Comparison of ENCODE assay signal across 9 cellular contexts in genomic region chr7:24778543-24779282, GRCh38. TPM values are rescaled to one million over a fixed set of nuclear protein-coding genes. Genes with fewer than 3 reads are reported as not detected.
DNase-seq lines count a peak whose midpoint lies in the region; ATAC-seq, FAIRE-seq and TF ChIP-seq lines count a peak whose summit lies in the region.
"Had no signal": no experiment of that assay in that cellular context is flagged by ENCODE, and none has a peak within 500 bp of the region (broad histone marks: within the 10 kb centered on the region; RNA-seq: fewer than 3 reads in every experiment).

No MANE protein-coding gene starts in this region.

- no peak overlapping the region for H3K9ac ChIP-seq in PC-3 (ENCODE audit: low read length)

- H3K79me2 ChIP-seq in PC-3 (ENCODE audit: low read length): no peaks in the 10 kb centered on the region

- H3F3A ChIP-seq in PC-3 (ENCODE audit: low read length, unreplicated experiment): no peaks in the 10 kb centered on the region

- intact Hi-C loops in heart left ventricle (cut with DNase I): no loop called here
- intact Hi-C loops in PC-3 (cut with micrococcal nuclease): no loop called here
- intact Hi-C loops in CD8-positive, alpha-beta T cell (cut with DNase I, micrococcal nuclease): no loop called here

- H2AFZ ChIP-seq in PC-3 (ENCODE audit: low read length): no peak overlapping the region

- H3K4me3 Mint-ChIP-seq in CD8-positive, alpha-beta T cell: no peak overlapping the region

- no peak overlapping the region for H3K4me3 ChIP-seq in heart left ventricle
- H3K4me3 ChIP-seq in PC-3 (ENCODE audit: low read length): no peak overlapping the region
- no peak overlapping the region for H3K4me3 ChIP-seq in CD8-positive, alpha-beta T cell (ENCODE audit: low read depth, low read length)
- H3K4me3 ChIP-seq: body of pancreas had no signal

- no peaks in the 10 kb centered on the region for H3K36me3 Mint-ChIP-seq in CD8-positive, alpha-beta T cell

- no peaks in the 10 kb centered on the region for H3K27me3 Mint-ChIP-seq in CD8-positive, alpha-beta T cell (ENCODE audit: low read depth)

- H3K27ac ChIP-seq in heart left ventricle (peak overlapping the region in 3 of 12 donors; percentile 14 to 76 (median 44)), PC-3 (ENCODE audit: low read length) (no peak overlapping the region)
- H3K27ac ChIP-seq in CD8-positive, alpha-beta T cell (ENCODE audit: low read depth, low read length): no peak overlapping the region

- no peak overlapping the region for H3K27ac Mint-ChIP-seq in CD8-positive, alpha-beta T cell

- BruUV-seq in PC-3 (replicated peaks; lab: Mats Ljungman, UMichigan): no TSS peak

- TF ChIP-seq CTCF in heart left ventricle (IDR thresholded peaks at IDR 0.05) (no peak), PC-3 (conservative IDR thresholded peaks at IDR 0.05; ENCODE audit: low read depth, low read length) (no peak)
- TF ChIP-seq CTCF in CD8-positive, alpha-beta T cell (IDR thresholded peaks at IDR 0.05): no peak

- no peak overlapping the region for H3K4me2 ChIP-seq in PC-3 (ENCODE audit: low read length)

- DNase-seq in GF-D8 (lab: John Stamatoyannopoulos, UW) (peak; percentile 11), H4 (ENCODE audit: low spot score) (peak; percentile 43), RCC 7860 (ENCODE audit: low spot score) (peak; percentile 56), heart left ventricle (peak in 4 of 5 donors; percentile 30 to 70 (median 48)), PC-3 (no peak), NCI-H345 (lab: John Stamatoyannopoulos, UW) (no peak)
- no peak for DNase-seq in CD8-positive, alpha-beta T cell

- peaks cover 0 to 7% (median 0%) of the 10 kb centered on the region in 12 donors for H3K9me3 ChIP-seq in heart left ventricle
- H3K9me3 ChIP-seq in PC-3 (ENCODE audit: low read length): no peaks in the 10 kb centered on the region
- H3K9me3 ChIP-seq in CD8-positive, alpha-beta T cell (ENCODE audit: low read length): no peaks in the 10 kb centered on the region
- H3K9me3 ChIP-seq: body of pancreas had no signal

- peak; percentile 75 to 96 (median 84) for ATAC-seq in heart left ventricle
- no peak for ATAC-seq in HG03139 (IDR thresholded peaks at IDR 0.05; ENCODE audit: unreplicated experiment)
- ATAC-seq in PC-3: no peak
- ATAC-seq in CD8-positive, alpha-beta T cell: no peak
- ATAC-seq: body of pancreas had no signal

- POLR2A ChIA-PET in PC-3 (lab: Charles Lee; ENCODE audit: unreplicated experiment): no interaction called here
- POLR2A ChIA-PET in CD8-positive, alpha-beta T cell (lab: Charles Lee): no interaction called here

- H3K4me1 ChIP-seq in heart left ventricle: peaks cover 0 to 15% (median 2%) of the 10 kb centered on the region in 12 donors
- peaks cover 7% of the 10 kb centered on the region for H3K4me1 ChIP-seq in PC-3 (ENCODE audit: insufficient read depth, low read length)
- H3K4me1 ChIP-seq in CD8-positive, alpha-beta T cell (ENCODE audit: insufficient read depth, low read length): no peaks in the 10 kb centered on the region
- H3K4me1 ChIP-seq: body of pancreas had no signal

- no peak for FAIRE-seq in RCC 7860 (lab: Jason Lieb, UNC)

- no peaks in the 10 kb centered on the region for H3K4me1 Mint-ChIP-seq in CD8-positive, alpha-beta T cell (ENCODE audit: low read depth)

- H3K36me3 ChIP-seq in heart left ventricle: no peaks in the 10 kb centered on the region
- no peaks in the 10 kb centered on the region for H3K36me3 ChIP-seq in PC-3 (ENCODE audit: low read depth, low read length)
- no peaks in the 10 kb centered on the region for H3K36me3 ChIP-seq in CD8-positive, alpha-beta T cell (ENCODE audit: insufficient read depth, low read length)

- no peak for TF ChIP-seq POLR2A in heart left ventricle (IDR thresholded peaks at IDR 0.05)

- no peaks in the 10 kb centered on the region for H4K20me1 ChIP-seq in PC-3 (ENCODE audit: low read length)

- 0 out of 2 replicates have a peak, but pooled peaks cover 2% of the 10 kb centered on the region for H3K9me2 ChIP-seq in PC-3 (replicated peaks; ENCODE audit: low read length)

- CTCF ChIA-PET in PC-3 (lab: Charles Lee): no interaction called here
- CTCF ChIA-PET in CD8-positive, alpha-beta T cell (lab: Charles Lee): interaction anchor here (0.7 to 1.0 kb wide), 2 partner anchors 10 to 1716 kb away, joined by 3 read pairs; no protein-coding TSS in a partner anchor

- WGBS in heart left ventricle, 4 donors: 66 to 68% (median 67%) methylated on average over 9 of the region's 9 CpGs

- H3K9me3 Mint-ChIP-seq in CD8-positive, alpha-beta T cell: peaks cover 4% of the 10 kb centered on the region

- no peaks in the 10 kb centered on the region for H3K27me3 ChIP-seq in heart left ventricle
- H3K27me3 ChIP-seq in PC-3 (ENCODE audit: low read length): no peaks in the 10 kb centered on the region
- H3K27me3 ChIP-seq in CD8-positive, alpha-beta T cell (ENCODE audit: insufficient read depth, low read length): no peaks in the 10 kb centered on the region

RNA-seq across cellular contexts. Expression of gene GSDME, which starts 21.4 kb away (rescaled TPM):
- total RNA-seq in H4 (2014; rRNA removed; shearing (Covaris generic)): 19.8 and 24.4 TPM in 2 replicates
- total RNA-seq in heart left ventricle: 10 to 100 TPM in 2 of 9 donors, 1 to 10 TPM in 7; 2.6 to 17.4 (median 4.9) TPM
- 1 to 10 TPM; 2.6 to 5.8 TPM for polyA plus RNA-seq in heart left ventricle
- 12.0 and 16.6 TPM in 2 replicates for total RNA-seq in PC-3 (2014; rRNA removed)
- total RNA-seq in CD8-positive, alpha-beta T cell: not detected

Comparison
In these comparisons a context has a peak if more than half of its experiments do, and no peak if none do; other contexts are left out.
1. DNase-seq: peak in GF-D8 (single experiment), H4 (single experiment), RCC 7860 (single experiment) and heart left ventricle (4 of 5); none in PC-3 (single experiment), CD8-positive, alpha-beta T cell (0 of 7) and NCI-H345 (single experiment).
2. ATAC-seq: peak in heart left ventricle (4 of 4); none in HG03139 (single experiment), PC-3 (single experiment) and CD8-positive, alpha-beta T cell (single experiment).